In the genomic region with DNA sequence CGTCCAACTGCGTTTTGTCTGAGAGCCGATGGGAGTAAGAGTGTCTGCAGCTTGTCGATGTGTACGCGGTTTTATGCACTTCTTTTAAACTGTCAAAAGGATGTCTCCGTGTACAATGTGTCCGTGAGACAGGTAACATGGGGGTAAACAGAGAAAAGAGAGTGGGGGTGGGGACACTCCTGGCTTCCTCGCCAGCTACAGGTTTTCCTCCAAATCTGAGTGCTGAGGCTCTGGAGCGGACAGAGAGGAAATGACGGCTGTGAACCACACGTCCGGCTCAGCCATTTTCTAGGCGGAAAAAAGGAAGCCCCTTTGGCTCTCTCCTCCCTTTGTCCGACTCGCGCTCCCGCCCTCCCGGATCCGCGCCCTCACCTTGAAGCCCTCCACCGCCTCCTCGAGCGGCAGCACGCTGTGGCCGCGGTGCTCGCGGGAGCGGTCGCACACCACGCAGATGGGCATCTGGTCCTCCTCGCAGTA, we compare ENCODE assay signal across 8 cellular contexts. TPM values are rescaled to one million over a fixed set of nuclear protein-coding genes. Genes with fewer than 3 reads are reported as not detected.
DNase-seq lines count a peak whose midpoint lies in the region; ATAC-seq lines count a peak whose summit lies in the region.

No MANE protein-coding gene starts in this region.

- peaks cover 31% of the 10 kb centered on the region for H3K4me1 Mint-ChIP-seq in T-helper 17 cell
- H3K4me1 Mint-ChIP-seq in central memory CD8-positive, alpha-beta T cell: peaks cover 33% of the 10 kb centered on the region

- no peaks in the 10 kb centered on the region for H3K9me3 Mint-ChIP-seq in central memory CD8-positive, alpha-beta T cell

- ATAC-seq in GM21528 (IDR thresholded peaks at IDR 0.05; ENCODE audit: low FRiP score, unreplicated experiment) (peak; percentile 31), T-helper 17 cell (peak; percentile 10)
- ATAC-seq in central memory CD8-positive, alpha-beta T cell (replicated peaks; ENCODE audit: extremely low read depth, poor library complexity, severe bottlenecking): no peak

- H3K9me3 ChIP-seq in T-helper 17 cell (ENCODE audit: control insufficient read depth, low read length, poor library complexity, severe bottlenecking): no peaks in the 10 kb centered on the region

- peaks cover 6% of the 10 kb centered on the region for H3K36me3 Mint-ChIP-seq in T-helper 17 cell (ENCODE audit: low read depth)
- H3K36me3 Mint-ChIP-seq in central memory CD8-positive, alpha-beta T cell (ENCODE audit: insufficient read depth): peaks cover 40% of the 10 kb centered on the region

- peak; percentile 56 for DNase-seq in GDM1 (lab: John Stamatoyannopoulos, UW)
- peak; percentile 63 for DNase-seq in KG1 (lab: John Stamatoyannopoulos, UW)
- DNase-seq in T-helper 17 cell: peak in 2 of 3 donors; percentile 5 to 27
- DNase-seq in central memory CD8-positive, alpha-beta T cell (ENCODE audit: low spot score in 2 of 2): no peak
- peak; percentile 27 for DNase-seq in kidney glomerular epithelial cell (lab: John Stamatoyannopoulos, UW)
- DNase-seq in stimulated activated CD4-positive, alpha-beta T cell treated with anti-CD3 and anti-CD28 coated beads, Interleukin-4, amount 100 ng/mL, for 24 hours: peak; percentile 36
- DNase-seq in NCI-H128 (lab: John Stamatoyannopoulos, UW; ENCODE audit: unreplicated experiment): no peak

- H3K27me3 Mint-ChIP-seq in T-helper 17 cell: no peaks in the 10 kb centered on the region
- H3K27me3 Mint-ChIP-seq in central memory CD8-positive, alpha-beta T cell: no peaks in the 10 kb centered on the region

- peak overlapping the region; percentile 95 for H3K27ac Mint-ChIP-seq in T-helper 17 cell
- peak overlapping the region; percentile 89 for H3K27ac Mint-ChIP-seq in central memory CD8-positive, alpha-beta T cell (ENCODE audit: low read depth)

- H3K4me3 Mint-ChIP-seq in T-helper 17 cell: peak overlapping the region; percentile 92
- peak overlapping the region; percentile 91 for H3K4me3 Mint-ChIP-seq in central memory CD8-positive, alpha-beta T cell

RNA-seq across cellular contexts. Expression of gene TRIM27, which starts 0.9 kb away (rescaled TPM):
- total RNA-seq in T-helper 17 cell: 10 to 100 TPM; 21.9 to 22.0 TPM

Comparison
In these comparisons a context has a peak if more than half of its experiments do, and no peak if none do; other contexts are left out.
1. DNase-seq: peak in GDM1 (single experiment), KG1 (single experiment), T-helper 17 cell (2 of 3), kidney glomerular epithelial cell (single experiment) and stimulated activated CD4-positive, alpha-beta T cell treated with anti-CD3 and anti-CD28 coated beads, Interleukin-4, amount 100 ng/mL, for 24 hours (single experiment); none in central memory CD8-positive, alpha-beta T cell (0 of 2) and NCI-H128 (single experiment).